Comparison of ENCODE assay signal across 9 cellular contexts in the genomic region with DNA sequence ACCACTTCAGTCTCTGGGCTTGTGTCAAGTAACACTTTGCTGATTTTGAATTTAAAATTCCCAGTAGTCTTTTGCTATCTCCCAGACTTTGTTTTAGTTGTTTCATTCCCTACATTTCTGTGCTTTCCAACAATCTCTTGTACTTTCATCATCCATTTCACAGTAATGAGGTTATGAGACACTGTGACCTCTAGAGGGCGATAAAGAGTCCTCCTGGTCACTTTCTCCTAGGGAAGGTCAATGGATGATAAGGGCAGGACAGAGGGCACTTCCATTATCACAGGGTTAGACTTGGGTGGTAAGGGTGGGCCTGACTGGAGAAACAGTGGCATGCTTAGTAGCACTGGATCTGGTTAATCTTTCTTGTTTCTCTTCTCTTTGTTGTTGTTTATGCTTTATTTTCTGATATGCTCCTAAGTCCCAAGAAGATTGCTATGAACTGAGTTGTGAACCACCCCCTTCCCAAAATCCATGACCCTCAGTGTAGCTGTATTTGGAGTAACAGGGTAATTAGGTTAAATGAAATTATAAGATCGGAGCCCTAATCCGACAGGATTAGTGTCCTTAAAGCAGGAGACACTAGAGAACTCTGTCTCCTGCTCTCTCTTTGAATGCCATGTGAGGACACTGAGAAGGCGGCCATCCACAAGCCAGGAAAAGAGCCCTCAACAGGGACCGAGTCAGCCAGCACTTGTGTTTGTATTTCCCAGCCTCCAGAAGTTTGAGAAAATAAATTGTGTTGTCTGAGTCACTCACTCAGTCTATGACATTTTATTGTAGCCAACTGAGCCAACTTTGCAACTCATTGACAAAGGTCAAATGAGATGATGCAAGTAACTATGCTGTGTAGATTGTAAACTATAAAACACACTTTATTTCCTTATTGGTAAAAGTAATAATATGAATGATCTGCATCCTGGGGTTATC.
DNase-seq lines count a peak whose midpoint lies in the region; ATAC-seq and TF ChIP-seq lines count a peak whose summit lies in the region.
"Had no signal": no experiment of that assay in that cellular context is flagged by ENCODE, and none has a peak within 500 bp of the region (broad histone marks: within the 10 kb centered on the region; RNA-seq: fewer than 3 reads in every experiment).

No MANE protein-coding gene starts in this region.

- H3K36me3 Mint-ChIP-seq in chondrocyte (ENCODE audit: low read depth), result no peaks in the 10 kb centered on the region
- H3K36me3 Mint-ChIP-seq: activated naive CD8-positive, alpha-beta T cell had no signal

- no peak overlapping the region for H3K4me3 Mint-ChIP-seq in chondrocyte (ENCODE audit: unreplicated experiment)
- H3K4me3 Mint-ChIP-seq: activated naive CD8-positive, alpha-beta T cell had no signal

- H3K27ac Mint-ChIP-seq in chondrocyte (ENCODE audit: unreplicated experiment), result peak overlapping the region; percentile 33
- H3K27ac Mint-ChIP-seq: activated naive CD8-positive, alpha-beta T cell had no signal

- TF ChIP-seq CTCF in SK-N-SH (IDR thresholded peaks at IDR 0.05) (peak; percentile 59), chondrocyte (IDR thresholded peaks at IDR 0.05) (peak; percentile 74)

- H3K4me1 ChIP-seq in SK-N-SH (ENCODE audit: control insufficient read depth in 1 of 2, insufficient read depth in 2 of 2, low read depth in 1 of 2, low read length in 1 of 2), result no peaks in the 10 kb centered on the region

- no peak overlapping the region for H3K4me2 ChIP-seq in SK-N-SH

- H3K4me3 ChIP-seq in SK-N-SH (ENCODE audit: low read depth in 2 of 2, low read length in 1 of 2), result peak overlapping the region in 1 of 2 experiments; percentile 48; a peak in 1 of 4 replicates

- POLR2A ChIA-PET in SK-N-SH (lab: Yijun Ruan, JAX), result no interaction called here
- POLR2A ChIA-PET in HEK293T (lab: Yijun Ruan, JAX), result no interaction called here

- no peaks in the 10 kb centered on the region for H3K9me3 Mint-ChIP-seq in chondrocyte (ENCODE audit: low read depth)

- ATAC-seq in SK-N-SH treated with all-trans-retinoic acid at 6 μM for 48 hours, result no peak
- no peak for ATAC-seq in esophagus mucosa

- no peaks in the 10 kb centered on the region for H3K79me2 ChIP-seq in SK-N-SH (ENCODE audit: insufficient read depth)

- no peaks in the 10 kb centered on the region for H3K27me3 Mint-ChIP-seq in chondrocyte (ENCODE audit: low read depth)
- H3K27me3 Mint-ChIP-seq: activated naive CD8-positive, alpha-beta T cell had no signal

- no peak overlapping the region for H3K27ac ChIP-seq in SK-N-SH (ENCODE audit: low read depth in 2 of 2, low read length in 1 of 2)

- H4K20me1 ChIP-seq in SK-N-SH (ENCODE audit: insufficient read depth), result no peaks in the 10 kb centered on the region

- no peak for TF ChIP-seq EP300 in SK-N-SH (IDR thresholded peaks at IDR 0.05; ENCODE audit: borderline replicate concordance in 1 of 2, low read depth in 1 of 2, low read length in 1 of 2)

- no peaks in the 10 kb centered on the region for H3K27me3 ChIP-seq in SK-N-SH (ENCODE audit: insufficient read depth)

- CTCF ChIA-PET in SK-N-SH (lab: Yijun Ruan, JAX), result interaction anchor here (1.0 kb wide), 1 partner anchor 14 kb away, joined by 3 read pairs; no protein-coding TSS in a partner anchor
- CTCF ChIA-PET in HEK293T (lab: Yijun Ruan, JAX), result no interaction called here

- no peak overlapping the region for H3K9ac ChIP-seq in SK-N-SH

- no peak overlapping the region for H2AFZ ChIP-seq in SK-N-SH (ENCODE audit: low read depth)

- WGBS in SK-N-SH (ENCODE audit: low lambda C conversion rate), result 17% methylated on average over 5 of the region's 5 CpGs

- no peaks in the 10 kb centered on the region for H3K36me3 ChIP-seq in SK-N-SH (replicated peaks in 1 of 2; ENCODE audit: control insufficient read depth in 1 of 2, insufficient read depth in 2 of 2, low read length in 1 of 2)

- peak; percentile 48 for DNase-seq in SK-N-SH
- peak; percentile 40 for DNase-seq in HEK293T (ENCODE audit: extremely low spot score)
- peak; percentile 3 for DNase-seq in NCI-H2029 treated with DMSO at 0.1 percent for 48 hours (lab: John Stamatoyannopoulos, UW)
- DNase-seq in chondrocyte (ENCODE audit: low spot score), result no peak
- DNase-seq in mucosa of gallbladder (ENCODE audit: low spot score), result peak; percentile 19
- DNase-seq in activated effector memory CD4-positive, alpha-beta T cell treated with Interleukin-2 at 50 U/mL for 16 hours, result no peak

- TF ChIP-seq RAD21 in SK-N-SH (IDR thresholded peaks at IDR 0.05; ENCODE audit: low read length), result peak; percentile 65

- no peaks in the 10 kb centered on the region for H3K9me2 ChIP-seq in SK-N-SH

- H3K4me1 Mint-ChIP-seq in chondrocyte (ENCODE audit: low read depth), result peaks cover 4% of the 10 kb centered on the region

- no peaks in the 10 kb centered on the region for H3K9me3 ChIP-seq in SK-N-SH

- H3F3A ChIP-seq in SK-N-SH (replicated peaks; ENCODE audit: insufficient read depth), result no peaks in the 10 kb centered on the region

TF ChIP-seq in SK-N-SH, 30 proteins besides CTCF, POLR2A, EP300 and RAD21 (continues in another document):
- TF ChIP-seq FOSL2 (IDR thresholded peaks at IDR 0.05; ENCODE audit: borderline replicate concordance, low read depth), result no peak
- TF ChIP-seq SIN3A (IDR thresholded peaks at IDR 0.05; ENCODE audit: borderline replicate concordance, low read depth, low read length), result no peak
- TF ChIP-seq, protein P1, sequence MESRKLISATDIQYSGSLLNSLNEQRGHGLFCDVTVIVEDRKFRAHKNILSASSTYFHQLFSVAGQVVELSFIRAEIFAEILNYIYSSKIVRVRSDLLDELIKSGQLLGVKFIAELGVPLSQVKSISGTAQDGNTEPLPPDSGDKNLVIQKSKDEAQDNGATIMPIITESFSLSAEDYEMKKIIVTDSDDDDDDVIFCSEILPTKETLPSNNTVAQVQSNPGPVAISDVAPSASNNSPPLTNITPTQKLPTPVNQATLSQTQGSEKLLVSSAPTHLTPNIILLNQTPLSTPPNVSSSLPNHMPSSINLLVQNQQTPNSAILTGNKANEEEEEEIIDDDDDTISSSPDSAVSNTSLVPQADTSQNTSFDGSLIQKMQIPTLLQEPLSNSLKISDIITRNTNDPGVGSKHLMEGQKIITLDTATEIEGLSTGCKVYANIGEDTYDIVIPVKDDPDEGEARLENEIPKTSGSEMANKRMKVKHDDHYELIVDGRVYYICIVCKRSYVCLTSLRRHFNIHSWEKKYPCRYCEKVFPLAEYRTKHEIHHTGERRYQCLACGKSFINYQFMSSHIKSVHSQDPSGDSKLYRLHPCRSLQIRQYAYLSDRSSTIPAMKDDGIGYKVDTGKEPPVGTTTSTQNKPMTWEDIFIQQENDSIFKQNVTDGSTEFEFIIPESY (IDR thresholded peaks at IDR 0.05; ENCODE audit: borderline replicate concordance, low read depth), result no peak
- TF ChIP-seq SMC3 (IDR thresholded peaks at IDR 0.05; ENCODE audit: low read depth, low read length), result peak; percentile 27; the same call in 1 of the 2 replicates
- TF ChIP-seq GABPA (IDR thresholded peaks at IDR 0.05; ENCODE audit: low read depth), result no peak

TF ChIP-seq in SK-N-SH treated with all-trans-retinoic acid at 6 μM for 48 hours, 23 proteins besides CTCF, POLR2A, EP300 and RAD21 (continues in another document):
- no peak for TF ChIP-seq ZNF565 (CRISPR knock-in tag; conservative IDR thresholded peaks at IDR 0.05; ENCODE audit: low read depth)
- no peak for TF ChIP-seq ZNF70 (CRISPR knock-in tag; IDR thresholded peaks at IDR 0.05)
- no peak for TF ChIP-seq ARNTL (CRISPR knock-in tag; IDR thresholded peaks at IDR 0.05; ENCODE audit: borderline replicate concordance, low read depth)
- no peak for TF ChIP-seq TOX (CRISPR knock-in tag; IDR thresholded peaks at IDR 0.05; ENCODE audit: borderline replicate concordance)
- TF ChIP-seq, protein P2, sequence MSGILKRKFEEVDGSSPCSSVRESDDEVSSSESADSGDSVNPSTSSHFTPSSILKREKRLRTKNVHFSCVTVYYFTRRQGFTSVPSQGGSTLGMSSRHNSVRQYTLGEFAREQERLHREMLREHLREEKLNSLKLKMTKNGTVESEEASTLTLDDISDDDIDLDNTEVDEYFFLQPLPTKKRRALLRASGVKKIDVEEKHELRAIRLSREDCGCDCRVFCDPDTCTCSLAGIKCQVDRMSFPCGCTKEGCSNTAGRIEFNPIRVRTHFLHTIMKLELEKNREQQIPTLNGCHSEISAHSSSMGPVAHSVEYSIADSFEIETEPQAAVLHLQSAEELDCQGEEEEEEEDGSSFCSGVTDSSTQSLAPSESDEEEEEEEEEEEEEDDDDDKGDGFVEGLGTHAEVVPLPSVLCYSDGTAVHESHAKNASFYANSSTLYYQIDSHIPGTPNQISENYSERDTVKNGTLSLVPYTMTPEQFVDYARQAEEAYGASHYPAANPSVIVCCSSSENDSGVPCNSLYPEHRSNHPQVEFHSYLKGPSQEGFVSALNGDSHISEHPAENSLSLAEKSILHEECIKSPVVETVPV (CRISPR knock-in tag; IDR thresholded peaks at IDR 0.05), result no peak
- TF ChIP-seq CSDC2 (CRISPR knock-in tag; IDR thresholded peaks at IDR 0.05), result no peak
- no peak for TF ChIP-seq PPARA (CRISPR knock-in tag; IDR thresholded peaks at IDR 0.05; ENCODE audit: borderline replicate concordance)
- TF ChIP-seq ZNF8 (CRISPR knock-in tag; IDR thresholded peaks at IDR 0.05), result no peak

TF ChIP-seq in HEK293T, 16 proteins besides CTCF, POLR2A, EP300 and RAD21:
- TF ChIP-seq ZNF384 (IDR thresholded peaks at IDR 0.05), result no peak
- no peak for TF ChIP-seq CTBP1 (IDR thresholded peaks at IDR 0.05; ENCODE audit: borderline replicate concordance)
- TF ChIP-seq TARDBP (IDR thresholded peaks at IDR 0.05), result no peak
- TF ChIP-seq LEF1 (IDR thresholded peaks at IDR 0.05; ENCODE audit: borderline replicate concordance), result no peak
- no peak for TF ChIP-seq FOXM1 (IDR thresholded peaks at IDR 0.05; ENCODE audit: borderline replicate concordance)
- TF ChIP-seq FOXK2 (IDR thresholded peaks at IDR 0.05), result no peak
TF ChIP-seq in HEK293T: peak in this region for 0.

Comparison
In these comparisons a context has a peak if more than half of its experiments do, and no peak if none do; other contexts are left out.
1. DNase-seq: peak in SK-N-SH (single experiment), HEK293T (single experiment), NCI-H2029 treated with DMSO at 0.1 percent for 48 hours (single experiment) and mucosa of gallbladder (single experiment); none in chondrocyte (single experiment) and activated effector memory CD4-positive, alpha-beta T cell treated with Interleukin-2 at 50 U/mL for 16 hours (single experiment).